14 cellular contexts compared by ENCODE assay signal in genomic region chr15:41919954-41920538, GRCh38. TPM values are rescaled to one million over a fixed set of nuclear protein-coding genes. Genes with fewer than 3 reads are reported as not detected.
A peak's percentile ranks its signal among the peaks of the same experiment; 100 is the strongest.
DNase-seq lines count a peak whose midpoint lies in the region; FAIRE-seq and TF ChIP-seq lines count a peak whose summit lies in the region.
"Had no signal": no experiment of that assay in that cellular context is flagged by ENCODE, and none has a peak within 500 bp of the region (broad histone marks: within the 10 kb centered on the region; RNA-seq: fewer than 3 reads in every experiment).

No MANE protein-coding gene starts in this region.

- no peaks in the 10 kb centered on the region for H3K9me3 Mint-ChIP-seq in activated T-helper 1 cell treated with anti-CD3 and anti-CD28 coated beads, Interleukin-12 subunit alpha, Interleukin-12 subunit beta, Interleukin-2, Interleukin-4 antibody, amounts not matched to agents 30 ng/mL and 10 ng/mL and 1 ng/mL, durations not matched to agents 14 hours and 24 hours and 36 hours
- H3K9me3 Mint-ChIP-seq: natural killer cell treated with Interleukin-12 subunit alpha and Interleukin-12 subunit beta and Interleukin-15 and Interleukin-18, amount 100 ng/mL, for 72 hours had no signal

- 63% methylated on average over 3 of the region's 3 CpGs for WGBS in SK-N-SH (ENCODE audit: low lambda C conversion rate)

- H3K9ac ChIP-seq in SK-N-SH, result no peak overlapping the region

- no peaks in the 10 kb centered on the region for H3K9me2 ChIP-seq in SK-N-SH

- CTCF ChIA-PET in SK-N-SH (lab: Yijun Ruan, JAX), result interaction anchor here (0.6 to 1.0 kb wide), 2 partner anchors 8 to 325 kb away, joined by 3 read pairs; no protein-coding TSS in a partner anchor

- H3K4me2 ChIP-seq in osteoblast (ENCODE audit: insufficient read depth, low read length), result peak overlapping the region; percentile 15
- no peak overlapping the region for H3K4me2 ChIP-seq in SK-N-SH

- H4K20me1 ChIP-seq in osteoblast (ENCODE audit: insufficient read depth, low read length), result peaks cover 54% of the 10 kb centered on the region
- 0 out of 2 replicates have a peak, but pooled peaks cover 4% of the 10 kb centered on the region for H4K20me1 ChIP-seq in SK-N-SH (ENCODE audit: insufficient read depth)

- H3K4me3 Mint-ChIP-seq in activated T-helper 1 cell treated with anti-CD3 and anti-CD28 coated beads, Interleukin-12 subunit alpha, Interleukin-12 subunit beta, Interleukin-2, Interleukin-4 antibody, amounts not matched to agents 30 ng/mL and 10 ng/mL and 1 ng/mL, durations not matched to agents 14 hours and 24 hours and 36 hours, result no peak overlapping the region
- H3K4me3 Mint-ChIP-seq: B cell; natural killer cell treated with Interleukin-12 subunit alpha and Interleukin-12 subunit beta and Interleukin-15 and Interleukin-18, amount 100 ng/mL, for 72 hours had no signal

- H3K4me3 ChIP-seq in osteoblast (ENCODE audit: insufficient read depth, low read length) (no peak overlapping the region), SK-N-SH (ENCODE audit: low read depth in 2 of 2, low read length in 1 of 2) (no peak overlapping the region)
- H3K4me3 ChIP-seq: breast epithelium had no signal

- FAIRE-seq in RCC 7860 (lab: Jason Lieb, UNC), result no peak

- H3K27ac ChIP-seq in osteoblast (ENCODE audit: low read depth, low read length) (no peak overlapping the region), SK-N-SH (ENCODE audit: low read depth in 2 of 2, low read length in 1 of 2) (no peak overlapping the region)

- peaks cover 51% of the 10 kb centered on the region for H3K4me1 Mint-ChIP-seq in activated T-helper 1 cell treated with anti-CD3 and anti-CD28 coated beads, Interleukin-12 subunit alpha, Interleukin-12 subunit beta, Interleukin-2, Interleukin-4 antibody, amounts not matched to agents 30 ng/mL and 10 ng/mL and 1 ng/mL, durations not matched to agents 14 hours and 24 hours and 36 hours (ENCODE audit: low read depth)

- no peak for TF ChIP-seq EP300 in SK-N-SH (IDR thresholded peaks at IDR 0.05; ENCODE audit: borderline replicate concordance in 1 of 2, low read depth in 1 of 2, low read length in 1 of 2)

- intact Hi-C loops in activated T-helper 1 cell treated with anti-CD3 and anti-CD28 coated beads, Interleukin-12 subunit alpha, Interleukin-12 subunit beta, Interleukin-2, Interleukin-4 antibody, amounts not matched to agents 30 ng/mL and 10 ng/mL and 1 ng/mL, durations not matched to agents 14 hours and 24 hours and 36 hours (cut with micrococcal nuclease), result no loop called here

- H3K27me3 ChIP-seq in osteoblast (ENCODE audit: insufficient read depth, low read length), result no peaks in the 10 kb centered on the region
- H3K27me3 ChIP-seq in SK-N-SH (ENCODE audit: insufficient read depth), result no peaks in the 10 kb centered on the region
- H3K27me3 ChIP-seq: breast epithelium had no signal

- POLR2A ChIA-PET in SK-N-SH (lab: Yijun Ruan, JAX), result no interaction called here

- H3K4me1 ChIP-seq in osteoblast (ENCODE audit: insufficient read depth, low read length), result peaks cover 34% of the 10 kb centered on the region
- peaks cover 5 to 8% of the 10 kb centered on the region in 2 experiments; a peak in 2 of 4 replicates for H3K4me1 ChIP-seq in SK-N-SH (ENCODE audit: control insufficient read depth in 1 of 2, insufficient read depth in 2 of 2, low read depth in 1 of 2, low read length in 1 of 2)
- H3K4me1 ChIP-seq: breast epithelium had no signal

- H3K36me3 Mint-ChIP-seq in activated T-helper 1 cell treated with anti-CD3 and anti-CD28 coated beads, Interleukin-12 subunit alpha, Interleukin-12 subunit beta, Interleukin-2, Interleukin-4 antibody, amounts not matched to agents 30 ng/mL and 10 ng/mL and 1 ng/mL, durations not matched to agents 14 hours and 24 hours and 36 hours (ENCODE audit: low read depth), result peaks cover 38% of the 10 kb centered on the region

- peaks cover 6% of the 10 kb centered on the region for H3F3A ChIP-seq in SK-N-SH (replicated peaks; ENCODE audit: insufficient read depth)

- H3K36me3 ChIP-seq in osteoblast (ENCODE audit: insufficient read depth, low read length), result peaks cover 14% of the 10 kb centered on the region
- peaks cover 4 to 7% of the 10 kb centered on the region in 2 experiments for H3K36me3 ChIP-seq in SK-N-SH (replicated peaks in 1 of 2; ENCODE audit: control insufficient read depth in 1 of 2, insufficient read depth in 2 of 2, low read length in 1 of 2)
- H3K36me3 ChIP-seq: breast epithelium had no signal

- no peak overlapping the region for H2AFZ ChIP-seq in osteoblast (ENCODE audit: low read length)
- H2AFZ ChIP-seq in SK-N-SH (ENCODE audit: low read depth), result no peak overlapping the region

- H3K27ac Mint-ChIP-seq in activated T-helper 1 cell treated with anti-CD3 and anti-CD28 coated beads, Interleukin-12 subunit alpha, Interleukin-12 subunit beta, Interleukin-2, Interleukin-4 antibody, amounts not matched to agents 30 ng/mL and 10 ng/mL and 1 ng/mL, durations not matched to agents 14 hours and 24 hours and 36 hours, result no peak overlapping the region
- H3K27ac Mint-ChIP-seq: B cell; natural killer cell treated with Interleukin-12 subunit alpha and Interleukin-12 subunit beta and Interleukin-15 and Interleukin-18, amount 100 ng/mL, for 72 hours had no signal

- DNase-seq in AG08396 (ENCODE audit: low spot score) (peak; percentile 71), RPMI7951 (ENCODE audit: low read depth) (peak; percentile 87), fibroblast of the conjunctiva (ENCODE audit: low read depth) (peak; percentile 39), osteoblast (ENCODE audit: insufficient read length, low spot score, missing footprints) (peak; percentile 95), RCC 7860 (ENCODE audit: low spot score) (no peak), putamen (ENCODE audit: low spot score) (no peak), SK-N-SH (no peak)
- no peak for DNase-seq in activated T-helper 1 cell treated with anti-CD3 and anti-CD28 coated beads, Interleukin-12 subunit alpha, Interleukin-12 subunit beta, Interleukin-2, Interleukin-4 antibody, amounts not matched to agents 30 ng/mL and 10 ng/mL and 1 ng/mL, durations not matched to agents 14 hours and 24 hours and 36 hours (ENCODE audit: low spot score)
- DNase-seq: NCI-H526; stimulated activated CD4-positive, alpha-beta T cell treated with anti-CD3 and anti-CD28 coated beads, Interleukin-4, amount 100 ng/mL, for 1 hour; T-helper 1 cell had no signal

- TF ChIP-seq RAD21 in SK-N-SH (IDR thresholded peaks at IDR 0.05; ENCODE audit: low read length), result no peak

- no peak for TF ChIP-seq CTCF in osteoblast (IDR thresholded peaks at IDR 0.05; ENCODE audit: extremely low read depth, low read depth, low read length)
- no peak for TF ChIP-seq CTCF in SK-N-SH (IDR thresholded peaks at IDR 0.05)

- H3K79me2 ChIP-seq in osteoblast (ENCODE audit: insufficient read depth, low read length) (no peaks in the 10 kb centered on the region), SK-N-SH (ENCODE audit: insufficient read depth) (peaks cover 9% of the 10 kb centered on the region; the same call in 1 of the 2 replicates)

- H3K27me3 Mint-ChIP-seq in activated T-helper 1 cell treated with anti-CD3 and anti-CD28 coated beads, Interleukin-12 subunit alpha, Interleukin-12 subunit beta, Interleukin-2, Interleukin-4 antibody, amounts not matched to agents 30 ng/mL and 10 ng/mL and 1 ng/mL, durations not matched to agents 14 hours and 24 hours and 36 hours (ENCODE audit: insufficient read depth), result no peaks in the 10 kb centered on the region
- H3K27me3 Mint-ChIP-seq: B cell; natural killer cell treated with Interleukin-12 subunit alpha and Interleukin-12 subunit beta and Interleukin-15 and Interleukin-18, amount 100 ng/mL, for 72 hours had no signal

- H3K9me3 ChIP-seq in osteoblast (ENCODE audit: low read depth, low read length), result no peaks in the 10 kb centered on the region
- H3K9me3 ChIP-seq in SK-N-SH, result no peaks in the 10 kb centered on the region
- H3K9me3 ChIP-seq: breast epithelium had no signal

TF ChIP-seq in SK-N-SH, 30 proteins besides CTCF, POLR2A, EP300 and RAD21 (continues in another document):
- TF ChIP-seq SMC3 (IDR thresholded peaks at IDR 0.05; ENCODE audit: low read depth, low read length) (no peak), FOXJ3 (CRISPR knock-in tag; IDR thresholded peaks at IDR 0.05) (no peak), JUND (IDR thresholded peaks at IDR 0.05) (no peak), ELF1 (IDR thresholded peaks at IDR 0.05) (no peak)

RNA-seq across cellular contexts. Expression of gene SPTBN5, which starts 26.2 kb away (rescaled TPM):
- total RNA-seq in RPMI7951 (2014; rRNA removed; shearing (Covaris generic)), result 1.7 and 1.9 TPM in 2 replicates
- under 0.01 and 0.36 TPM in 2 replicates for total RNA-seq in osteoblast
- 0.23 TPM in 2 replicates for polyA plus RNA-seq in SK-N-SH (2012; rRNA removed)
- 0.05 TPM in 2 replicates for polyA plus RNA-seq in SK-N-SH (2012; cell fraction: cytosol; rRNA removed)
- 1.2 and 1.7 TPM in 2 replicates for polyA plus RNA-seq in SK-N-SH (2012; cell fraction: nucleus; rRNA removed)
- 1.2 and 1.9 TPM in 2 replicates for total RNA-seq in activated T-helper 1 cell treated with anti-CD3 and anti-CD28 coated beads, Interleukin-12 subunit alpha, Interleukin-12 subunit beta, Interleukin-2, Interleukin-4 antibody, amounts not matched to agents 30 ng/mL and 10 ng/mL and 1 ng/mL, durations not matched to agents 14 hours and 24 hours and 36 hours

RNA-seq across cellular contexts. Expression of gene EHD4, which starts 52.3 kb away (rescaled TPM):
- total RNA-seq in RPMI7951 (2014; rRNA removed; shearing (Covaris generic)), result 35.3 and 43.4 TPM in 2 replicates
- total RNA-seq in osteoblast, result 15.9 and 18.0 TPM in 2 replicates
- polyA plus RNA-seq in SK-N-SH (2012; rRNA removed), result 16.9 and 17.5 TPM in 2 replicates
- 11.1 and 14.4 TPM in 2 replicates for polyA plus RNA-seq in SK-N-SH (2012; cell fraction: cytosol; rRNA removed)
- 9.6 and 11.1 TPM in 2 replicates for polyA plus RNA-seq in SK-N-SH (2012; cell fraction: nucleus; rRNA removed)
- 29.5 and 30.1 TPM in 2 replicates for total RNA-seq in activated T-helper 1 cell treated with anti-CD3 and anti-CD28 coated beads, Interleukin-12 subunit alpha, Interleukin-12 subunit beta, Interleukin-2, Interleukin-4 antibody, amounts not matched to agents 30 ng/mL and 10 ng/mL and 1 ng/mL, durations not matched to agents 14 hours and 24 hours and 36 hours

Comparison
In these comparisons a context has a peak if more than half of its experiments do, and no peak if none do; other contexts are left out.
1. DNase-seq: peak in AG08396 (single experiment), RPMI7951 (single experiment), fibroblast of the conjunctiva (single experiment) and osteoblast (single experiment); none in RCC 7860 (single experiment), putamen (single experiment), SK-N-SH (single experiment) and activated T-helper 1 cell treated with anti-CD3 and anti-CD28 coated beads, Interleukin-12 subunit alpha, Interleukin-12 subunit beta, Interleukin-2, Interleukin-4 antibody, amounts not matched to agents 30 ng/mL and 10 ng/mL and 1 ng/mL, durations not matched to agents 14 hours and 24 hours and 36 hours (single experiment).